1 cellular context compared by ENCODE assay signal in genomic region chr5:142833517-142834446, GRCh38.
A peak's percentile ranks its signal among the peaks of the same experiment; 100 is the strongest.
TF ChIP-seq lines count a peak whose summit lies in the region.

No MANE protein-coding gene starts in this region.

TF ChIP-seq in HepG2, 621 proteins besides CTCF, POLR2A, EP300 and RAD21 (continued from another document and continues in another):
- peak; percentile 89 for TF ChIP-seq NR2F6 (IDR thresholded peaks at IDR 0.05)
- TF ChIP-seq NR2F6 (CRISPR knock-in tag; IDR thresholded peaks at IDR 0.05): peak; percentile 88
- TF ChIP-seq SOX5 (CRISPR knock-in tag; IDR thresholded peaks at IDR 0.05; ENCODE audit: borderline replicate concordance): peak; percentile 77
- TF ChIP-seq TRIM22 (IDR thresholded peaks at IDR 0.05): no peak
- TF ChIP-seq SP4 (CRISPR knock-in tag; IDR thresholded peaks at IDR 0.05): no peak
- peak; percentile 89 for TF ChIP-seq ISL2 (CRISPR knock-in tag; IDR thresholded peaks at IDR 0.05)
- TF ChIP-seq SOX6 (IDR thresholded peaks at IDR 0.05): no peak
- TF ChIP-seq SOX6 (CRISPR knock-in tag; IDR thresholded peaks at IDR 0.05): peak; percentile 69
- no peak for TF ChIP-seq ZNF75D (CRISPR knock-in tag; IDR thresholded peaks at IDR 0.05; ENCODE audit: borderline replicate concordance)
- no peak for TF ChIP-seq ZNF766 (CRISPR knock-in tag; IDR thresholded peaks at IDR 0.05; ENCODE audit: borderline replicate concordance)
- no peak for TF ChIP-seq NCOR1 (IDR thresholded peaks at IDR 0.05; ENCODE audit: borderline replicate concordance, low read length)
- peak; percentile 80 for TF ChIP-seq HDAC1 (CRISPR knock-in tag; IDR thresholded peaks at IDR 0.05)
- no peak for TF ChIP-seq ZKSCAN8 (CRISPR knock-in tag; IDR thresholded peaks at IDR 0.05; ENCODE audit: borderline replicate concordance)
- TF ChIP-seq ZNF33B (CRISPR knock-in tag; IDR thresholded peaks at IDR 0.05): no peak
- no peak for TF ChIP-seq ZNF589 (CRISPR knock-in tag; conservative IDR thresholded peaks at IDR 0.05)
- 0 out of 2 replicates have a peak, but pooled peaks have one; percentile 31 for TF ChIP-seq ZNF280D (CRISPR knock-in tag; IDR thresholded peaks at IDR 0.05)
- TF ChIP-seq TBX2 (CRISPR knock-in tag; IDR thresholded peaks at IDR 0.05; ENCODE audit: borderline replicate concordance): peak; percentile 53
- TF ChIP-seq STAT5B (CRISPR knock-in tag; IDR thresholded peaks at IDR 0.05): no peak
- peak; percentile 51; the same call in 1 of the 2 replicates for TF ChIP-seq ZNF644 (CRISPR knock-in tag; IDR thresholded peaks at IDR 0.05; ENCODE audit: low read depth)
- TF ChIP-seq ZNF232 (CRISPR knock-in tag; IDR thresholded peaks at IDR 0.05; ENCODE audit: borderline replicate concordance): no peak
- TF ChIP-seq GABPB1 (CRISPR knock-in tag; IDR thresholded peaks at IDR 0.05): no peak
- TF ChIP-seq ZNF639 (CRISPR knock-in tag; conservative IDR thresholded peaks at IDR 0.05): no peak
- TF ChIP-seq NR2F2 (IDR thresholded peaks at IDR 0.05; ENCODE audit: borderline replicate concordance, low read depth): peak; percentile 88; the same call in 1 of the 2 replicates
- TF ChIP-seq ATF7-NPFF (CRISPR knock-in tag; IDR thresholded peaks at IDR 0.05; ENCODE audit: low read depth): peak; percentile 66
- peak; percentile 29; the same call in 1 of the 2 replicates for TF ChIP-seq GATA4 (IDR thresholded peaks at IDR 0.05; ENCODE audit: borderline replicate concordance, low read depth)
- no peak for TF ChIP-seq ZNF235 (CRISPR knock-in tag; IDR thresholded peaks at IDR 0.05; ENCODE audit: borderline replicate concordance)
- peak; percentile 79 for TF ChIP-seq ZNF609 (CRISPR knock-in tag; IDR thresholded peaks at IDR 0.05; ENCODE audit: borderline replicate concordance)
- no peak for TF ChIP-seq NR3C1 (CRISPR knock-in tag; IDR thresholded peaks at IDR 0.05)
- no peak for TF ChIP-seq GPBP1L1 (CRISPR knock-in tag; IDR thresholded peaks at IDR 0.05)
- no peak for TF ChIP-seq DZIP1 (CRISPR knock-in tag; IDR thresholded peaks at IDR 0.05)
- no peak for TF ChIP-seq CBX2 (IDR thresholded peaks at IDR 0.05; ENCODE audit: low read depth, low read length)
- TF ChIP-seq CBX2 (CRISPR knock-in tag; IDR thresholded peaks at IDR 0.05; ENCODE audit: low read depth): no peak
- no peak for TF ChIP-seq HMGXB4 (CRISPR knock-in tag; IDR thresholded peaks at IDR 0.05; ENCODE audit: borderline replicate concordance in 1 of 2, low read depth in 1 of 2)
- no peak for TF ChIP-seq NFAT5 (CRISPR knock-in tag; IDR thresholded peaks at IDR 0.05)
